In genomic region chr11:102467853-102468580, GRCh38 we compare ENCODE assay signal across 12 cellular contexts. TPM values are rescaled to one million over a fixed set of nuclear protein-coding genes. Genes with fewer than 3 reads are reported as not detected.
A peak's percentile ranks its signal among the peaks of the same experiment; 100 is the strongest.
DNase-seq lines count a peak whose midpoint lies in the region; ATAC-seq and TF ChIP-seq lines count a peak whose summit lies in the region.
"Had no signal": no experiment of that assay in that cellular context is flagged by ENCODE, and none has a peak within 500 bp of the region (broad histone marks: within the 10 kb centered on the region; RNA-seq: fewer than 3 reads in every experiment).

No MANE protein-coding gene starts in this region.

- no peaks in the 10 kb centered on the region for H3K36me3 ChIP-seq in PC-3 (ENCODE audit: low read depth, low read length)
- H3K36me3 ChIP-seq in esophagus squamous epithelium, result no peaks in the 10 kb centered on the region
- H3K36me3 ChIP-seq: ovary had no signal

- peak overlapping the region; percentile 9 for H3K27ac Mint-ChIP-seq in activated T-cell treated with anti-CD3 and anti-CD28 coated beads, Interleukin-2, amount 50 U/mL, for 24 hours
- peak overlapping the region; percentile 40 for H3K27ac Mint-ChIP-seq in stimulated activated memory B cell treated with anti-CD40 and anti-IgM and Interleukin-4, amounts not matched to agents 10 μg/mL and 1 μg/mL and 100 μg/mL, for 72 hours

- H3K9me3 ChIP-seq in PC-3 (ENCODE audit: low read length) (no peaks in the 10 kb centered on the region), esophagus squamous epithelium (no peaks in the 10 kb centered on the region)
- H3K9me3 ChIP-seq: ovary had no signal

- H3K27ac ChIP-seq in PC-3 (ENCODE audit: low read length), result peak overlapping the region; percentile 72
- peak overlapping the region in 3 of 4 donors; percentile 10 to 38 (median 26) for H3K27ac ChIP-seq in esophagus squamous epithelium
- H3K27ac ChIP-seq: ovary had no signal

- TF ChIP-seq CTCF in PC-3 (conservative IDR thresholded peaks at IDR 0.05; ENCODE audit: low read depth, low read length), result no peak
- TF ChIP-seq CTCF in esophagus squamous epithelium (IDR thresholded peaks at IDR 0.05), result no peak

- POLR2A ChIA-PET in PC-3 (lab: Charles Lee; ENCODE audit: unreplicated experiment), result no interaction called here

- peaks cover 16% of the 10 kb centered on the region for H3F3A ChIP-seq in PC-3 (ENCODE audit: low read length, unreplicated experiment)

- no peaks in the 10 kb centered on the region for H3K36me3 Mint-ChIP-seq in activated T-cell treated with anti-CD3 and anti-CD28 coated beads, Interleukin-2, amount 50 U/mL, for 24 hours (ENCODE audit: low read depth)
- no peaks in the 10 kb centered on the region for H3K36me3 Mint-ChIP-seq in stimulated activated memory B cell treated with anti-CD40 and anti-IgM and Interleukin-4, amounts not matched to agents 10 μg/mL and 1 μg/mL and 100 μg/mL, for 72 hours

- H3K4me1 ChIP-seq in PC-3 (ENCODE audit: insufficient read depth, low read length) (peaks cover 46% of the 10 kb centered on the region), esophagus squamous epithelium (peaks cover 16 to 43% (median 18%) of the 10 kb centered on the region in 3 donors)

- H3K4me3 Mint-ChIP-seq in activated T-cell treated with anti-CD3 and anti-CD28 coated beads, Interleukin-2, amount 50 U/mL, for 24 hours, result peak overlapping the region; percentile 37
- no peak overlapping the region for H3K4me3 Mint-ChIP-seq in stimulated activated memory B cell treated with anti-CD40 and anti-IgM and Interleukin-4, amounts not matched to agents 10 μg/mL and 1 μg/mL and 100 μg/mL, for 72 hours

- ATAC-seq in PC-3, result no peak
- no peak for ATAC-seq in stimulated activated memory B cell treated with anti-CD40 and anti-IgM and Interleukin-4, amounts not matched to agents 10 μg/mL and 1 μg/mL and 100 μg/mL, for 72 hours

- intact Hi-C loops in PC-3 (cut with micrococcal nuclease), result loop anchor here (1.0 to 2.0 kb wide), 2 partner anchors 11 to 17 kb away; no protein-coding TSS in a partner anchor
- intact Hi-C loops in esophagus squamous epithelium (cut with DNase I), result no loop called here

- no peaks in the 10 kb centered on the region for H3K79me2 ChIP-seq in PC-3 (ENCODE audit: low read length)

- H3K27me3 Mint-ChIP-seq in activated T-cell treated with anti-CD3 and anti-CD28 coated beads, Interleukin-2, amount 50 U/mL, for 24 hours, result no peaks in the 10 kb centered on the region
- H3K27me3 Mint-ChIP-seq in stimulated activated memory B cell treated with anti-CD40 and anti-IgM and Interleukin-4, amounts not matched to agents 10 μg/mL and 1 μg/mL and 100 μg/mL, for 72 hours, result peaks cover 7% of the 10 kb centered on the region

- peaks cover 88% of the 10 kb centered on the region for H3K4me1 Mint-ChIP-seq in activated T-cell treated with anti-CD3 and anti-CD28 coated beads, Interleukin-2, amount 50 U/mL, for 24 hours (ENCODE audit: low read depth)
- peaks cover 53% of the 10 kb centered on the region for H3K4me1 Mint-ChIP-seq in stimulated activated memory B cell treated with anti-CD40 and anti-IgM and Interleukin-4, amounts not matched to agents 10 μg/mL and 1 μg/mL and 100 μg/mL, for 72 hours

- CTCF ChIA-PET in PC-3 (lab: Charles Lee), result no interaction called here

- no peak overlapping the region for H3K9ac ChIP-seq in PC-3 (ENCODE audit: low read length)

- no peak for TF ChIP-seq POLR2A in esophagus squamous epithelium (IDR thresholded peaks at IDR 0.05)

- no peak for DNase-seq in activated T-cell treated with anti-CD3 and anti-CD28 coated beads, Interleukin-2, amount 50 U/mL, for 24 hours
- no peak for DNase-seq in activated T-cell treated with anti-CD3 and anti-CD28 coated beads, Interleukin-2, amount 50 U/mL, for 1 hour
- DNase-seq in PC-3 (no peak), esophagus squamous epithelium (lab: John Stamatoyannopoulos, UW) (no peak), hepatic stellate cell (ENCODE audit: low spot score) (no peak), pons (ENCODE audit: low spot score) (no peak), glomerular visceral epithelial cell (ENCODE audit: extremely low spot score) (no peak)
- DNase-seq: amygdala, NCI-H2171 treated with DMSO at 0.1 percent for 48 hours, ovary, T1000 had no signal

- peak overlapping the region; percentile 32 for H3K4me3 ChIP-seq in PC-3 (ENCODE audit: low read length)
- no peak overlapping the region for H3K4me3 ChIP-seq in esophagus squamous epithelium
- H3K4me3 ChIP-seq: ovary had no signal

- no TSS peak for BruUV-seq in PC-3 (replicated peaks; lab: Mats Ljungman, UMichigan)

- H3K27me3 ChIP-seq in PC-3 (ENCODE audit: low read length) (no peaks in the 10 kb centered on the region), esophagus squamous epithelium (no peaks in the 10 kb centered on the region)
- H3K27me3 ChIP-seq: ovary had no signal

- H2AFZ ChIP-seq in PC-3 (ENCODE audit: low read length), result peak overlapping the region; percentile 54

- peak overlapping the region; percentile 73 for H3K4me2 ChIP-seq in PC-3 (ENCODE audit: low read length)

- 65 to 78% methylated on average over 6 of the region's 6 CpGs for WGBS in esophagus squamous epithelium, 2 donors

- H3K9me2 ChIP-seq in PC-3 (replicated peaks; ENCODE audit: low read length), result no peaks in the 10 kb centered on the region

- H3K9me3 Mint-ChIP-seq in activated T-cell treated with anti-CD3 and anti-CD28 coated beads, Interleukin-2, amount 50 U/mL, for 24 hours, result no peaks in the 10 kb centered on the region
- H3K9me3 Mint-ChIP-seq in stimulated activated memory B cell treated with anti-CD40 and anti-IgM and Interleukin-4, amounts not matched to agents 10 μg/mL and 1 μg/mL and 100 μg/mL, for 72 hours, result no peaks in the 10 kb centered on the region

- H4K20me1 ChIP-seq in PC-3 (ENCODE audit: low read length), result no peaks in the 10 kb centered on the region

RNA-seq across cellular contexts. Expression of gene TMEM123, which starts 15.5 kb away (rescaled TPM):
- total RNA-seq in PC-3 (2014; rRNA removed) (136 and 163 TPM in 2 replicates), esophagus squamous epithelium (100 to 1,000 TPM in 3 of 4 donors, 10 to 100 TPM in 1; 53.2 to 152 (median 128) TPM)
